ENCODE assay signal across 15 cellular contexts in genomic region chr14:73710737-73711136, GRCh38. TPM values are rescaled to one million over a fixed set of nuclear protein-coding genes. Genes with fewer than 3 reads are reported as not detected.
DNase-seq lines count a peak whose midpoint lies in the region; ATAC-seq, FAIRE-seq and TF ChIP-seq lines count a peak whose summit lies in the region.
"Had no signal": no experiment of that assay in that cellular context is flagged by ENCODE, and none has a peak within 500 bp of the region (broad histone marks: within the 10 kb centered on the region; RNA-seq: fewer than 3 reads in every experiment).

No MANE protein-coding gene starts in this region.

- TF ChIP-seq CTCF in D721Med (IDR thresholded peaks at IDR 0.05; ENCODE audit: insufficient read depth, missing control alignments) (peak; percentile 9), Loucy (conservative IDR thresholded peaks at IDR 0.05; ENCODE audit: low read length) (no peak), dorsolateral prefrontal cortex (IDR thresholded peaks at IDR 0.05 in 54 of 56, conservative IDR thresholded peaks at IDR 0.05 in 2 of 56; ENCODE audit: low read depth in 1 of 56, partially characterized antibody in 56 of 56) (no peak), osteocyte (IDR thresholded peaks at IDR 0.05) (no peak), gastrocnemius medialis (IDR thresholded peaks at IDR 0.05 in 4 of 5, conservative IDR thresholded peaks at IDR 0.05 in 1 of 5) (no peak)

- peaks cover 19% of the 10 kb centered on the region for H4K20me1 ChIP-seq in Loucy (ENCODE audit: insufficient read depth, low read length, poor library complexity, severe bottlenecking)

- intact Hi-C loops in dorsolateral prefrontal cortex (cut with DNase I) (loop anchor here (5.0 to 10.0 kb wide), 6 partner anchors 63 to 307 kb away; partner anchors contain the start of genes BBOF1 (in 1 of the 2), COQ6 (in 1 of the 2), DNAL1 (in 1 of the 2) and ENTPD5 (in 1 of the 2)), gastrocnemius medialis (cut with DNase I; ENCODE audit: low total_unique reads) (no loop called here)

- H3K27me3 ChIP-seq in Loucy (ENCODE audit: insufficient read depth, low read length, poor library complexity, severe bottlenecking): no peaks in the 10 kb centered on the region
- no peaks in the 10 kb centered on the region for H3K27me3 ChIP-seq in dorsolateral prefrontal cortex
- no peaks in the 10 kb centered on the region for H3K27me3 ChIP-seq in gastrocnemius medialis

- H3K79me2 ChIP-seq in Loucy (ENCODE audit: insufficient read depth, low read length): peaks cover 43% of the 10 kb centered on the region

- H3K27me3 Mint-ChIP-seq in osteocyte (ENCODE audit: unreplicated experiment): no peaks in the 10 kb centered on the region
- H3K27me3 Mint-ChIP-seq: CD4-positive, alpha-beta memory T cell had no signal

- H3K27ac Mint-ChIP-seq in osteocyte (ENCODE audit: unreplicated experiment): no peak overlapping the region

- no peak for FAIRE-seq in D721Med (lab: Jason Lieb, UNC)

- peaks cover 8% of the 10 kb centered on the region; the same call in 1 of the 2 replicates for H3F3A ChIP-seq in Loucy (ENCODE audit: low read depth)

- peaks cover 37% of the 10 kb centered on the region for H3K4me1 Mint-ChIP-seq in osteocyte (ENCODE audit: unreplicated experiment)

- no peaks in the 10 kb centered on the region for H3K9me3 ChIP-seq in Loucy (ENCODE audit: insufficient read depth, low read depth, low read length)
- H3K9me3 ChIP-seq in gastrocnemius medialis: no peaks in the 10 kb centered on the region

- in situ Hi-C loops in G401 (cut with HindIII; ENCODE audit: low sequenced_read_pairs): no loop called here
- in situ Hi-C loops in gastrocnemius medialis (cut with MboI; ENCODE audit: low sequenced_read_pairs in 4 of 4): loop anchor here in 2 of 4 donors (10.0 kb wide), 2 partner anchors 56 to 66 kb away; partner anchors contain the start of gene DNAL1 (in 1 of the 2)

- DNase-seq in D721Med (ENCODE audit: insufficient read length, low spot score) (no peak), dorsolateral prefrontal cortex (no peak), osteocyte (ENCODE audit: extremely low spot score, unreplicated experiment) (peak; percentile 59), G401 (ENCODE audit: low spot score) (no peak), gastrocnemius medialis (no peak), cerebellar nuclear complex (lab: John Stamatoyannopoulos, UW) (no peak)
- DNase-seq: CD4-positive, alpha-beta memory T cell; DND-41; H7; NCI-H1930; NCI-H510A; NCI-H82 had no signal

- H3K9ac ChIP-seq in Loucy (ENCODE audit: low read depth, low read length, poor library complexity, severe bottlenecking): no peak overlapping the region

- no peaks in the 10 kb centered on the region for H3K9me3 Mint-ChIP-seq in osteocyte (ENCODE audit: unreplicated experiment)

- H3K4me3 ChIP-seq in Loucy (ENCODE audit: low read length, poor library complexity, severe bottlenecking) (peak overlapping the region; percentile 23), dorsolateral prefrontal cortex (peak overlapping the region in 40 of 59 donors; percentile 66 to 97 (median 91)), gastrocnemius medialis (no peak overlapping the region)

- H3K27ac ChIP-seq in dorsolateral prefrontal cortex: peak overlapping the region in 3 of 59 donors; percentile 15 to 98 (median 95)
- H3K27ac ChIP-seq in gastrocnemius medialis: no peak overlapping the region

- no peak for ATAC-seq in gastrocnemius medialis
- ATAC-seq: Panc1, Right ventricle myocardium inferior had no signal

- H3K4me1 ChIP-seq in Loucy (ENCODE audit: insufficient read depth, low read length, poor library complexity, severe bottlenecking): peaks cover 18% of the 10 kb centered on the region
- peaks cover 16 to 21% of the 10 kb centered on the region in 2 donors for H3K4me1 ChIP-seq in gastrocnemius medialis

- peaks cover 11% of the 10 kb centered on the region for H3K36me3 Mint-ChIP-seq in osteocyte (ENCODE audit: unreplicated experiment)

- no peak overlapping the region for H3K4me3 Mint-ChIP-seq in osteocyte (ENCODE audit: unreplicated experiment)

- TF ChIP-seq POLR2A in gastrocnemius medialis (IDR thresholded peaks at IDR 0.05): no peak

- H3K4me2 ChIP-seq in Loucy (ENCODE audit: low read depth, low read length, poor library complexity, severe bottlenecking): peak overlapping the region; percentile 88

- no peak overlapping the region for H2AFZ ChIP-seq in Loucy (ENCODE audit: low read length)

- no peaks in the 10 kb centered on the region for H3K9me2 ChIP-seq in Loucy (replicated peaks; ENCODE audit: low read depth, low read length)

- H3K36me3 ChIP-seq in Loucy (ENCODE audit: insufficient read depth, low read length): peaks cover 3% of the 10 kb centered on the region; the same call in 1 of the 2 replicates
- H3K36me3 ChIP-seq in gastrocnemius medialis: no peaks in the 10 kb centered on the region

RNA-seq across cellular contexts. Expression of gene PNMA1, which starts 3.4 kb away (rescaled TPM):
- total RNA-seq in dorsolateral prefrontal cortex: 100 to 1,000 TPM in 119 of 120 experiments, 10 to 100 TPM in 1; 87.5 to 250 (median 176) TPM
- total RNA-seq in osteocyte: 81.4 and 81.8 TPM in 2 replicates
- 65.8 and 80.4 TPM in 2 replicates for total RNA-seq in G401 (2014; rRNA removed; shearing (Covaris generic))
- total RNA-seq in gastrocnemius medialis: 10 to 100 TPM in 1 of 4 donors, 1 to 10 TPM in 3; 7.6 to 18.5 (median 8.8) TPM

Comparison
In these comparisons a context has a peak if more than half of its experiments do, and no peak if none do; other contexts are left out.
1. H3K4me3 ChIP-seq: peak in Loucy (single experiment) and dorsolateral prefrontal cortex (40 of 59); none in gastrocnemius medialis (0 of 4).